15 cellular contexts compared by ENCODE assay signal in genomic region chr3:124203292-124203691, GRCh38.
DNase-seq lines count a peak whose midpoint lies in the region; ATAC-seq and TF ChIP-seq lines count a peak whose summit lies in the region.
"Had no signal": no experiment of that assay in that cellular context is flagged by ENCODE, and none has a peak within 500 bp of the region (broad histone marks: within the 10 kb centered on the region; RNA-seq: fewer than 3 reads in every experiment).

No MANE protein-coding gene starts in this region.

- H3K27ac Mint-ChIP-seq in neural progenitor cell: peak overlapping the region; percentile 4
- H3K27ac Mint-ChIP-seq: CD4-positive, CD25-positive, alpha-beta regulatory T cell had no signal

- no peak overlapping the region for H2AFZ ChIP-seq in neural progenitor cell (replicated peaks)

- H3K27ac ChIP-seq in neural progenitor cell (no peak overlapping the region), stomach (peak overlapping the region in 1 of 5 donors; percentile 43), esophagus muscularis mucosa (replicated peaks in 1 of 4) (peak overlapping the region in 2 of 4 donors; percentile 5 to 46)
- H3K27ac ChIP-seq: SJSA1 had no signal

- H3K9me3 ChIP-seq in BE2C (no peaks in the 10 kb centered on the region), adipocyte (ENCODE audit: control insufficient read depth, low read length) (no peaks in the 10 kb centered on the region), neural progenitor cell (ENCODE audit: low read depth) (no peaks in the 10 kb centered on the region), stomach (no peaks in the 10 kb centered on the region), esophagus muscularis mucosa (no peaks in the 10 kb centered on the region)
- H3K9me3 ChIP-seq: HAP-1, MG63, SJSA1 had no signal

- H3K27me3 Mint-ChIP-seq in neural progenitor cell (ENCODE audit: insufficient read depth, low read depth): peaks cover 2% of the 10 kb centered on the region

- no peaks in the 10 kb centered on the region for H3K9me3 Mint-ChIP-seq in neural progenitor cell

- H3K36me3 ChIP-seq in BE2C: peaks cover 5% of the 10 kb centered on the region; the same call in 1 of the 2 replicates
- no peaks in the 10 kb centered on the region for H3K36me3 ChIP-seq in H7 (replicated peaks; ENCODE audit: control insufficient read depth, insufficient read depth, low read length)
- no peaks in the 10 kb centered on the region for H3K36me3 ChIP-seq in adipocyte (ENCODE audit: control insufficient read depth, insufficient read depth, low read length, severe bottlenecking)
- H3K36me3 ChIP-seq in neural progenitor cell: no peaks in the 10 kb centered on the region
- no peaks in the 10 kb centered on the region for H3K36me3 ChIP-seq in stomach
- H3K36me3 ChIP-seq in esophagus muscularis mucosa: no peaks in the 10 kb centered on the region
- H3K36me3 ChIP-seq: HAP-1, MG63, SJSA1 had no signal

- WGBS in stomach, 5 donors: 89 to 95% (median 93%) methylated on average over 2 of the region's 2 CpGs
- WGBS in esophagus muscularis mucosa: 90% methylated on average over 2 of the region's 2 CpGs

- no peak for TF ChIP-seq CTCF in BE2C (IDR thresholded peaks at IDR 0.05; ENCODE audit: low read depth, low read length)
- no peak for TF ChIP-seq CTCF in neural progenitor cell (IDR thresholded peaks at IDR 0.05)
- TF ChIP-seq CTCF in stomach (IDR thresholded peaks at IDR 0.05): no peak
- TF ChIP-seq CTCF in esophagus muscularis mucosa (IDR thresholded peaks at IDR 0.05): no peak

- DNase-seq in BE2C: peak; percentile 71
- peak; percentile 22 for DNase-seq in H7
- DNase-seq in adipocyte (ENCODE audit: low read depth): no peak
- peak; percentile 7 for DNase-seq in neural progenitor cell (ENCODE audit: low spot score)
- DNase-seq in stomach: no peak
- no peak for DNase-seq in sciatic nerve (ENCODE audit: low spot score)
- no peak for DNase-seq in amygdala (lab: John Stamatoyannopoulos, UW)
- DNase-seq in esophagus muscularis mucosa (ENCODE audit: extremely low spot score): no peak
- DNase-seq: CD4-positive, CD25-positive, alpha-beta regulatory T cell; NCI-H1436; NCI-H187 treated with DMSO at 0.1 percent for 48 hours; NCI-H526 treated with DMSO at 0.1 percent for 48 hours had no signal

- no peaks in the 10 kb centered on the region for H3F3A ChIP-seq in neural progenitor cell (ENCODE audit: low read depth)

- H3K27me3 ChIP-seq in BE2C (no peaks in the 10 kb centered on the region), H7 (ENCODE audit: control insufficient read depth, insufficient read depth, low read length) (no peaks in the 10 kb centered on the region), adipocyte (replicated peaks; ENCODE audit: control insufficient read depth, insufficient read depth, low read length) (peaks cover 2% of the 10 kb centered on the region), neural progenitor cell (no peaks in the 10 kb centered on the region), stomach (no peaks in the 10 kb centered on the region), esophagus muscularis mucosa (no peaks in the 10 kb centered on the region)
- H3K27me3 ChIP-seq: SJSA1 had no signal

- no peaks in the 10 kb centered on the region for H3K36me3 Mint-ChIP-seq in neural progenitor cell
- H3K36me3 Mint-ChIP-seq: CD4-positive, CD25-positive, alpha-beta regulatory T cell had no signal

- H3K9ac ChIP-seq in adipocyte (ENCODE audit: low read length) (no peak overlapping the region), neural progenitor cell (no peak overlapping the region)

- H3K4me3 Mint-ChIP-seq in neural progenitor cell: no peak overlapping the region
- H3K4me3 Mint-ChIP-seq: CD4-positive, CD25-positive, alpha-beta regulatory T cell had no signal

- H3K4me1 ChIP-seq in BE2C (peaks cover 47% of the 10 kb centered on the region), adipocyte (ENCODE audit: control insufficient read depth, insufficient read depth, low read length) (peaks cover 9% of the 10 kb centered on the region), neural progenitor cell (peaks cover 20% of the 10 kb centered on the region), stomach (peaks cover 0 to 25% (median 11%) of the 10 kb centered on the region in 4 donors), esophagus muscularis mucosa (peaks cover 17 to 23% (median 20%) of the 10 kb centered on the region in 4 donors)

- TF ChIP-seq POLR2A in stomach (IDR thresholded peaks at IDR 0.05): no peak
- no peak for TF ChIP-seq POLR2A in esophagus muscularis mucosa (IDR thresholded peaks at IDR 0.05; ENCODE audit: low read depth)

- H4K20me1 ChIP-seq in neural progenitor cell (ENCODE audit: low read depth): no peaks in the 10 kb centered on the region

- peak overlapping the region; percentile 15 for H3K4me3 ChIP-seq in BE2C (ENCODE audit: low read depth, low read length)
- no peak overlapping the region for H3K4me3 ChIP-seq in H7 (ENCODE audit: insufficient read depth, low read depth, low read length)
- peak overlapping the region; percentile 44 for H3K4me3 ChIP-seq in adipocyte (ENCODE audit: low read length)
- no peak overlapping the region for H3K4me3 ChIP-seq in neural progenitor cell
- no peak overlapping the region for H3K4me3 ChIP-seq in stomach
- H3K4me3 ChIP-seq in esophagus muscularis mucosa: no peak overlapping the region
- H3K4me3 ChIP-seq: HAP-1, MG63, SJSA1 had no signal

- peaks cover 32% of the 10 kb centered on the region for H3K4me1 Mint-ChIP-seq in neural progenitor cell
- H3K4me1 Mint-ChIP-seq: CD4-positive, CD25-positive, alpha-beta regulatory T cell had no signal

- H3K4me2 ChIP-seq in neural progenitor cell: no peak overlapping the region

- intact Hi-C loops in stomach (cut with DNase I; ENCODE audit: low total_unique reads): no loop called here
- intact Hi-C loops in sciatic nerve (cut with DNase I): no loop called here
- intact Hi-C loops in esophagus muscularis mucosa (cut with DNase I): no loop called here

- TF ChIP-seq EP300 in stomach (IDR thresholded peaks at IDR 0.05): no peak
- TF ChIP-seq EP300 in esophagus muscularis mucosa (IDR thresholded peaks at IDR 0.05): no peak

- ATAC-seq in sciatic nerve: no peak

- H3K79me2 ChIP-seq in neural progenitor cell (ENCODE audit: low read depth): no peaks in the 10 kb centered on the region

Comparison
In these comparisons a context has a peak if more than half of its experiments do, and no peak if none do; other contexts are left out.
1. DNase-seq: peak in BE2C (single experiment), H7 (single experiment) and neural progenitor cell (single experiment); none in adipocyte (single experiment), stomach (single experiment), sciatic nerve (single experiment), amygdala (0 of 56) and esophagus muscularis mucosa (single experiment).
2. H3K4me3 ChIP-seq: peak in BE2C (single experiment) and adipocyte (single experiment); none in H7 (single experiment), neural progenitor cell (single experiment), stomach (0 of 4) and esophagus muscularis mucosa (0 of 4).